In the genomic region with DNA sequence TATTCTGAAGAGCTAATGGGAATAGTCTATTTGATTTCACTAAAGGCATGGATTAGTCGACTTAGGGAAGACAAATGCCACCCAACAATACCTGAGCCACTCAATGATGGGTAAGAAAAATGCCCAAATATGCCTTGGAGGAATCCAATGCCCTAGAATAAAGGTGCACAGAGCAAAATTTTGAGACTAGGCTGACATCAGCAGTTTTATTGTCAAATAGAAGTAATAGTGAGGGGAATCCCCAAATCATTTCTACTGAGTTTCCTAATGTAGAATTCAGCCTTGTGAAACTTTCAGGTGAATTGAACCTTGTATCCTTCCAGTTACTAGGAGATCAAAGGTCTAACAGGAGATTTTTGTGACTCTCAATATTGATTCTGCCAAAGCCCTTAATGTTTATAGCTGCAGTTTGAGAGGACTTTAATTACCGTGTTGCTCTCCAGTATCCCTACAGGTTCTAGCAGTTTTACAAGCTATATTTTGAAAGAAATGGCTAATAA, we compare ENCODE assay signal across 25 cellular contexts. TPM values are rescaled to one million over a fixed set of nuclear protein-coding genes. Genes with fewer than 3 reads are reported as not detected.
DNase-seq lines count a peak whose midpoint lies in the region; ATAC-seq, FAIRE-seq and TF ChIP-seq lines count a peak whose summit lies in the region.
"Had no signal": no experiment of that assay in that cellular context is flagged by ENCODE, and none has a peak within 500 bp of the region (broad histone marks: within the 10 kb centered on the region; RNA-seq: fewer than 3 reads in every experiment).

No MANE protein-coding gene starts in this region.

- H3K36me3 ChIP-seq in hepatocyte (replicated peaks; ENCODE audit: insufficient read depth, low read depth): no peaks in the 10 kb centered on the region
- H3K36me3 ChIP-seq in liver (ENCODE audit: control insufficient read depth in 4 of 4, insufficient read depth in 3 of 4, low read depth in 1 of 4, low read length in 3 of 4): no peaks in the 10 kb centered on the region
- H3K36me3 ChIP-seq in lower lobe of right lung: no peaks in the 10 kb centered on the region
- H3K36me3 ChIP-seq: BE2C, BLaER1 had no signal

- no peaks in the 10 kb centered on the region for H4K20me1 ChIP-seq in hepatocyte (ENCODE audit: insufficient read depth, poor library complexity, severe bottlenecking)
- H4K20me1 ChIP-seq: BLaER1 had no signal

- ATAC-seq in A549 (no peak), lower lobe of right lung (no peak), GM21619 (IDR thresholded peaks at IDR 0.05; ENCODE audit: unreplicated experiment) (no peak)

- 3% methylated on average over 2 of the region's 2 CpGs for WGBS in A549 (ENCODE audit: missing lambda C conversion rate)
- WGBS in hepatocyte (ENCODE audit: low lambda C conversion rate, missing lambda C conversion rate): 48% methylated on average over 2 of the region's 2 CpGs
- 47% methylated on average over 2 of the region's 2 CpGs for WGBS in liver

- H2AFZ ChIP-seq in hepatocyte: no peak overlapping the region

- DNase-seq in A549 (ENCODE audit: low read depth in 1 of 2, low spot score in 1 of 2) (no peak), hepatocyte (ENCODE audit: low spot score) (peak; percentile 25), lower lobe of right lung (no peak)
- DNase-seq: ACHN; BE2C; C1 segment of cervical spinal cord; Caco-2; Calu3; CD4-positive, alpha-beta memory T cell; CD4-positive, CD25-positive, alpha-beta regulatory T cell; CD8-positive, alpha-beta memory T cell; DMS79 treated with DMSO at 0.1 percent for 48 hours; GF-D8 had no signal

- CTCF ChIA-PET in A549 (lab: Yijun Ruan, JAX): no interaction called here

- H3K4me3 ChIP-seq in A549: no peak overlapping the region
- no peak overlapping the region for H3K4me3 ChIP-seq in hepatocyte
- no peak overlapping the region for H3K4me3 ChIP-seq in liver (ENCODE audit: low read depth in 1 of 3, low read length in 3 of 3)
- no peak overlapping the region for H3K4me3 ChIP-seq in lower lobe of right lung
- H3K4me3 ChIP-seq: BLaER1 had no signal

- TF ChIP-seq RAD21 in A549 (conservative IDR thresholded peaks at IDR 0.05 in 1 of 2, IDR thresholded peaks at IDR 0.05 in 1 of 2) (no peak), liver (IDR thresholded peaks at IDR 0.05) (no peak)

- no peak for TF ChIP-seq EP300 in A549 (IDR thresholded peaks at IDR 0.05)

- no peaks in the 10 kb centered on the region for H3K79me2 ChIP-seq in hepatocyte

- H3K27me3 ChIP-seq in hepatocyte (no peaks in the 10 kb centered on the region), liver (ENCODE audit: control insufficient read depth in 4 of 4, insufficient read depth in 4 of 4, low read length in 3 of 4) (peaks cover 0 to 3% (median 0%) of the 10 kb centered on the region in 4 donors), lower lobe of right lung (ENCODE audit: low read depth) (no peaks in the 10 kb centered on the region)
- H3K27me3 ChIP-seq: BE2C, BLaER1 had no signal

- TF ChIP-seq CTCF in A549 (IDR thresholded peaks at IDR 0.05) (no peak), hepatocyte (IDR thresholded peaks at IDR 0.05; ENCODE audit: poor library complexity) (no peak), liver (IDR thresholded peaks at IDR 0.05; ENCODE audit: low read depth, low read length, missing input control) (no peak), lower lobe of right lung (IDR thresholded peaks at IDR 0.05) (no peak)

- H3K27ac ChIP-seq in A549: no peak overlapping the region
- no peak overlapping the region for H3K27ac ChIP-seq in hepatocyte
- H3K27ac ChIP-seq in liver (ENCODE audit: low read depth in 1 of 2, low read length in 2 of 2): no peak overlapping the region
- H3K27ac ChIP-seq in lower lobe of right lung: no peak overlapping the region
- H3K27ac ChIP-seq: 22Rv1, BLaER1 had no signal

- no peak overlapping the region for H3K9ac ChIP-seq in liver (ENCODE audit: low read depth in 1 of 2, low read length in 2 of 2)
- H3K9ac ChIP-seq: BLaER1 had no signal

- no peaks in the 10 kb centered on the region for H3K4me1 ChIP-seq in A549
- peaks cover 4% of the 10 kb centered on the region for H3K4me1 ChIP-seq in hepatocyte (ENCODE audit: insufficient read depth)
- H3K4me1 ChIP-seq in liver (ENCODE audit: control insufficient read depth in 4 of 4, insufficient read depth in 4 of 4, low read length in 3 of 4): peaks cover 0 to 2% (median 0%) of the 10 kb centered on the region in 4 donors
- H3K4me1 ChIP-seq in lower lobe of right lung: no peaks in the 10 kb centered on the region
- H3K4me1 ChIP-seq: BE2C, BLaER1, Caco-2 had no signal

- intact Hi-C loops in lower lobe of right lung (cut with DNase I): no loop called here

- TF ChIP-seq POLR2A in A549 (IDR thresholded peaks at IDR 0.05; ENCODE audit: low read length): no peak

- no peaks in the 10 kb centered on the region for H3K9me2 ChIP-seq in hepatocyte (replicated peaks; ENCODE audit: insufficient read depth)

- no peak overlapping the region for H3K4me2 ChIP-seq in A549
- H3K4me2 ChIP-seq in hepatocyte: no peak overlapping the region
- H3K4me2 ChIP-seq: BLaER1 had no signal

- H3K9me3 ChIP-seq in A549: no peaks in the 10 kb centered on the region
- no peaks in the 10 kb centered on the region for H3K9me3 ChIP-seq in hepatocyte (ENCODE audit: low read depth)
- no peaks in the 10 kb centered on the region for H3K9me3 ChIP-seq in liver (ENCODE audit: control insufficient read depth in 4 of 4, low read length in 3 of 4)
- no peaks in the 10 kb centered on the region for H3K9me3 ChIP-seq in lower lobe of right lung
- H3K9me3 ChIP-seq: BE2C, BLaER1, Caco-2 had no signal

- FAIRE-seq in A549 (lab: Jason Lieb, UNC): no peak
- FAIRE-seq: D721Med, G401.6, GM12891, GM19239 had no signal

- POLR2A ChIA-PET in A549 (lab: Yijun Ruan, JAX): no interaction called here

TF ChIP-seq in A549, 52 proteins besides CTCF, POLR2A, EP300 and RAD21:
- peak; percentile 18 for TF ChIP-seq MAFK (IDR thresholded peaks at IDR 0.05; ENCODE audit: partially characterized antibody)
- TF ChIP-seq CBX8 (IDR thresholded peaks at IDR 0.05): no peak

TF ChIP-seq in liver, 16 proteins besides CTCF, POLR2A, EP300 and RAD21:
- TF ChIP-seq FOXA2 (IDR thresholded peaks at IDR 0.05) (no peak), HNF4A (conservative IDR thresholded peaks at IDR 0.05) (peak; percentile 31 to 46)

RNA-seq across cellular contexts. Expression of a gene that starts 50.8 kb away (rescaled TPM):
- polyA plus RNA-seq in A549 (2011; rRNA removed) (not detected in 2 replicates), A549 (2017; fragmentation: RNase III; extraction: RNeasy Plus Mini Kit Qiagen cat#74134 plus additional on column Dnase treatment) (not detected in 3 replicates), hepatocyte (0.48 and 2.0 TPM in 2 replicates), liver (under 1 TPM in 1 of 2 donors, not detected in 1; 0.01 TPM)
- polyA plus RNA-seq in A549 (2012; cell fraction: cytosol; rRNA removed): not detected in 2 replicates
- not detected in 2 replicates for polyA plus RNA-seq in A549 (2012; cell fraction: nucleus; rRNA removed)
- polyA minus RNA-seq in A549 (2011; rRNA and poly(A)+ RNA removed): not detected in 2 replicates
- total RNA-seq in hepatocyte (4.5 and 5.7 TPM in 2 replicates), liver (under 1 TPM; 0.42 to 0.75 TPM), lower lobe of right lung (0.38 TPM)
- total RNA-seq: A172; A673; Calu3; CD4-positive, alpha-beta memory T cell; CD4-positive, CD25-positive, alpha-beta regulatory T cell; CD8-positive, alpha-beta memory T cell had no signal
- polyA plus RNA-seq: AG04450; CD14-positive monocyte; CD4-positive, alpha-beta memory T cell; CD4-positive, CD25-positive, alpha-beta regulatory T cell; CD8-positive, alpha-beta memory T cell had no signal
